8 cellular contexts compared by ENCODE assay signal in the genomic region with DNA sequence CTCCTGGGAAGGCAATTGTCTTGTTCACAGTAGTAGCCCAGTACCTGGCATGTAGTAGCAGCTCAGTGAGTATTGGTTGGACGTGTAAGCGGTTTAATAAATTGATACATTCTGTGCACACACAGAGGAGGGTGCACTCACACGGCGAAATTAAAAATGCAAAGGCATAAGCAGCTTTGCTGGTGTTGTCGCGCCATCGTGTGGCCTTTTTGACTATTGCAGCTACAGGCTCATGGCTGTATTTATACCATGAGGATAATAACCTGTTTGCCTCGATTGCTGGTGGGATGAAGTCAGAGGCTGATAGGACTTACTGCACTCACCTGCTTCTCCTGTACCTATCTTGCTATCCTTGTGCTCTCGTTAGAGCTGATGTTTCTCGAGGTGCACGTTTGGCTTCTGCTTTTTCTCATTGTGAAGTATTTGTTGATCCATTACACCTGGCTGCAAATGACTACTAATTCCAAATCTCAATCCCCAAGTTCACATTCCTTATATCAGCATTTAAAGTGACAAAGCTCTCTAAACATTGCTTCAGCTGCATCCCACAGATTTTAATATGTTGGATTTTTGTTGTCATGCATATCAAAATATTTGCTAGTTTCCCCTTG.
DNase-seq lines count a peak whose midpoint lies in the region; ATAC-seq lines count a peak whose summit lies in the region.

No MANE protein-coding gene starts in this region.

- H3K4me2 ChIP-seq in Karpas-422 (ENCODE audit: low read depth, low read length, poor library complexity, severe bottlenecking), result peak overlapping the region; percentile 42

- intact Hi-C loops in posterior cingulate gyrus (cut with DNase I), result loop anchor here (1.0 to 10.0 kb wide), 2 partner anchors 221 to 661 kb away; no protein-coding TSS in a partner anchor

- H3K9me2 ChIP-seq in Karpas-422 (replicated peaks; ENCODE audit: insufficient read depth, low read length), result no peaks in the 10 kb centered on the region

- ATAC-seq in GM21529 (IDR thresholded peaks at IDR 0.05; ENCODE audit: unreplicated experiment) (peak; percentile 74), HG02840 (IDR thresholded peaks at IDR 0.05; ENCODE audit: low FRiP score, unreplicated experiment) (no peak)

- no peak overlapping the region for H3K27ac ChIP-seq in Karpas-422 (ENCODE audit: low read length)

- H4K20me1 ChIP-seq in Karpas-422 (ENCODE audit: insufficient read depth, low read depth, low read length), result no peaks in the 10 kb centered on the region

- no peaks in the 10 kb centered on the region for H3K27me3 ChIP-seq in Karpas-422 (ENCODE audit: low read length)

- H3K4me3 ChIP-seq in Karpas-422 (ENCODE audit: low read length), result no peak overlapping the region

- H3K79me2 ChIP-seq in Karpas-422 (ENCODE audit: low read length), result no peaks in the 10 kb centered on the region

- no peak overlapping the region for H3K9ac ChIP-seq in Karpas-422 (ENCODE audit: low read length)

- DNase-seq in DMS53 (lab: John Stamatoyannopoulos, UW) (peak; percentile 84), Karpas-422 (peak; percentile 93), RPMI7951 (ENCODE audit: low read depth) (peak; percentile 62), glomerular endothelial cell (ENCODE audit: extremely low read depth, low read depth, low spot score) (peak; percentile 20), posterior cingulate gyrus (peak; percentile 67 to 95 (median 85))
- peak; percentile 65 for DNase-seq in activated naive CD4-positive, alpha-beta T cell treated with Interleukin-2 at 50 U/mL for 16 hours

- no peaks in the 10 kb centered on the region for H3K36me3 ChIP-seq in Karpas-422 (ENCODE audit: insufficient read depth, low read length)

- H3K4me1 ChIP-seq in Karpas-422 (ENCODE audit: low read length), result peaks cover 7% of the 10 kb centered on the region

- 0 out of 2 replicates have a peak overlapping the region, but pooled peaks have one; percentile 39 for H2AFZ ChIP-seq in Karpas-422 (ENCODE audit: low read length)

- H3K9me3 ChIP-seq in Karpas-422 (ENCODE audit: low read length), result peaks cover 3% of the 10 kb centered on the region; the same call in 1 of the 2 replicates

Comparison
In these comparisons a context has a peak if more than half of its experiments do, and no peak if none do; other contexts are left out.
1. DNase-seq: peak in every context shown above with its lines; median percentile 93 in Karpas-422; 85 in posterior cingulate gyrus; 84 in DMS53; 65 in activated naive CD4-positive, alpha-beta T cell treated with Interleukin-2 at 50 U/mL for 16 hours; 62 in RPMI7951; 20 in glomerular endothelial cell.